ENCODE assay signal across 1 cellular context in genomic region chr1:55217226-55217996, GRCh38.
TF ChIP-seq lines count a peak whose summit lies in the region.

No MANE protein-coding gene starts in this region.

TF ChIP-seq in K562, 482 proteins besides CTCF, POLR2A, EP300 and RAD21 (continued from another document and continues in another):
- TF ChIP-seq, protein P1, sequence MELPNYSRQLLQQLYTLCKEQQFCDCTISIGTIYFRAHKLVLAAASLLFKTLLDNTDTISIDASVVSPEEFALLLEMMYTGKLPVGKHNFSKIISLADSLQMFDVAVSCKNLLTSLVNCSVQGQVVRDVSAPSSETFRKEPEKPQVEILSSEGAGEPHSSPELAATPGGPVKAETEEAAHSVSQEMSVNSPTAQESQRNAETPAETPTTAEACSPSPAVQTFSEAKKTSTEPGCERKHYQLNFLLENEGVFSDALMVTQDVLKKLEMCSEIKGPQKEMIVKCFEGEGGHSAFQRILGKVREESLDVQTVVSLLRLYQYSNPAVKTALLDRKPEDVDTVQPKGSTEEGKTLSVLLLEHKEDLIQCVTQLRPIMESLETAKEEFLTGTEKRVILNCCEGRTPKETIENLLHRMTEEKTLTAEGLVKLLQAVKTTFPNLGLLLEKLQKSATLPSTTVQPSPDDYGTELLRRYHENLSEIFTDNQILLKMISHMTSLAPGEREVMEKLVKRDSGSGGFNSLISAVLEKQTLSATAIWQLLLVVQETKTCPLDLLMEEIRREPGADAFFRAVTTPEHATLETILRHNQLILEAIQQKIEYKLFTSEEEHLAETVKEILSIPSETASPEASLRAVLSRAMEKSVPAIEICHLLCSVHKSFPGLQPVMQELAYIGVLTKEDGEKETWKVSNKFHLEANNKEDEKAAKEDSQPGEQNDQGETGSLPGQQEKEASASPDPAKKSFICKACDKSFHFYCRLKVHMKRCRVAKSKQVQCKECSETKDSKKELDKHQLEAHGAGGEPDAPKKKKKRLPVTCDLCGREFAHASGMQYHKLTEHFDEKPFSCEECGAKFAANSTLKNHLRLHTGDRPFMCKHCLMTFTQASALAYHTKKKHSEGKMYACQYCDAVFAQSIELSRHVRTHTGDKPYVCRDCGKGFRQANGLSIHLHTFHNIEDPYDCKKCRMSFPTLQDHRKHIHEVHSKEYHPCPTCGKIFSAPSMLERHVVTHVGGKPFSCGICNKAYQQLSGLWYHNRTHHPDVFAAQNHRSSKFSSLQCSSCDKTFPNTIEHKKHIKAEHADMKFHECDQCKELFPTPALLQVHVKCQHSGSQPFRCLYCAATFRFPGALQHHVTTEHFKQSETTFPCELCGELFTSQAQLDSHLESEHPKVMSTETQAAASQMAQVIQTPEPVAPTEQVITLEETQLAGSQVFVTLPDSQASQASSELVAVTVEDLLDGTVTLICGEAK (IDR thresholded peaks at IDR 0.05) = peak; percentile 59; the same call in 1 of the 2 replicates
- TF ChIP-seq, protein P1 (CRISPR knock-in tag; IDR thresholded peaks at IDR 0.05) = no peak
- TF ChIP-seq SMARCC2 (IDR thresholded peaks at IDR 0.05; ENCODE audit: low read depth) (peak; percentile 28; the same call in 1 of the 2 replicates), HOMEZ (CRISPR knock-in tag; IDR thresholded peaks at IDR 0.05) (no peak), HSF4 (CRISPR knock-in tag; IDR thresholded peaks at IDR 0.05; ENCODE audit: borderline replicate concordance) (no peak), ZNF280B (CRISPR knock-in tag; IDR thresholded peaks at IDR 0.05) (no peak), SIX5 (IDR thresholded peaks at IDR 0.05; ENCODE audit: borderline replicate concordance in 1 of 2, insufficient read depth in 1 of 2, low read depth in 1 of 2, low read length in 2 of 2) (no peak), MAFG (tag; conservative IDR thresholded peaks at IDR 0.05) (no peak), U2AF2 (optimal IDR thresholded peaks at IDR 0.05; ENCODE audit: low read depth, low read length) (no peak), NR1H2 (CRISPR knock-in tag; IDR thresholded peaks at IDR 0.05) (no peak), MCM2 (IDR thresholded peaks at IDR 0.05; ENCODE audit: low read depth) (no peak), RHOXF2B (CRISPR knock-in tag; conservative IDR thresholded peaks at IDR 0.05) (no peak), SAP30 (IDR thresholded peaks at IDR 0.05; ENCODE audit: borderline replicate concordance, insufficient read depth, low read depth, low read length, poor library complexity, severe bottlenecking) (no peak), NEUROD1 (IDR thresholded peaks at IDR 0.05; ENCODE audit: borderline replicate concordance, low read depth, low read length, partially characterized antibody) (no peak), POLR2H (tag; IDR thresholded peaks at IDR 0.05; ENCODE audit: low read depth) (peak; percentile 42; the same call in 1 of the 2 replicates), FOXK1 (CRISPR knock-in tag; IDR thresholded peaks at IDR 0.05; ENCODE audit: borderline replicate concordance) (no peak), ZKSCAN3 (CRISPR knock-in tag; IDR thresholded peaks at IDR 0.05) (no peak), SMARCA4 (IDR thresholded peaks at IDR 0.05) (peak; percentile 65), PHF21A (IDR thresholded peaks at IDR 0.05; ENCODE audit: borderline replicate concordance, low read depth) (no peak), TOE1 (IDR thresholded peaks at IDR 0.05; ENCODE audit: borderline replicate concordance) (0 out of 2 replicates have a peak, but pooled peaks have one; percentile 21), TOE1 (CRISPR knock-in tag; IDR thresholded peaks at IDR 0.05; ENCODE audit: borderline replicate concordance, low read depth) (no peak), ZNF57 (CRISPR knock-in tag; IDR thresholded peaks at IDR 0.05) (no peak), POLR3G (IDR thresholded peaks at IDR 0.05; ENCODE audit: extremely low read depth, insufficient read length, insufficient replicate concordance) (no peak), ZNF174 (CRISPR knock-in tag; IDR thresholded peaks at IDR 0.05) (no peak), TFAM (CRISPR knock-in tag; conservative IDR thresholded peaks at IDR 0.05) (no peak), TEAD1 (CRISPR knock-in tag; IDR thresholded peaks at IDR 0.05) (no peak), PCBP2 (IDR thresholded peaks at IDR 0.05; ENCODE audit: low read depth, low read length, poor library complexity, severe bottlenecking) (no peak), NR2C2 (CRISPR knock-in tag; IDR thresholded peaks at IDR 0.05) (no peak), NR2C2 (tag; IDR thresholded peaks at IDR 0.05) (no peak), ZFP30 (CRISPR knock-in tag; IDR thresholded peaks at IDR 0.05; ENCODE audit: borderline replicate concordance) (no peak)
- TF ChIP-seq, protein P2, sequence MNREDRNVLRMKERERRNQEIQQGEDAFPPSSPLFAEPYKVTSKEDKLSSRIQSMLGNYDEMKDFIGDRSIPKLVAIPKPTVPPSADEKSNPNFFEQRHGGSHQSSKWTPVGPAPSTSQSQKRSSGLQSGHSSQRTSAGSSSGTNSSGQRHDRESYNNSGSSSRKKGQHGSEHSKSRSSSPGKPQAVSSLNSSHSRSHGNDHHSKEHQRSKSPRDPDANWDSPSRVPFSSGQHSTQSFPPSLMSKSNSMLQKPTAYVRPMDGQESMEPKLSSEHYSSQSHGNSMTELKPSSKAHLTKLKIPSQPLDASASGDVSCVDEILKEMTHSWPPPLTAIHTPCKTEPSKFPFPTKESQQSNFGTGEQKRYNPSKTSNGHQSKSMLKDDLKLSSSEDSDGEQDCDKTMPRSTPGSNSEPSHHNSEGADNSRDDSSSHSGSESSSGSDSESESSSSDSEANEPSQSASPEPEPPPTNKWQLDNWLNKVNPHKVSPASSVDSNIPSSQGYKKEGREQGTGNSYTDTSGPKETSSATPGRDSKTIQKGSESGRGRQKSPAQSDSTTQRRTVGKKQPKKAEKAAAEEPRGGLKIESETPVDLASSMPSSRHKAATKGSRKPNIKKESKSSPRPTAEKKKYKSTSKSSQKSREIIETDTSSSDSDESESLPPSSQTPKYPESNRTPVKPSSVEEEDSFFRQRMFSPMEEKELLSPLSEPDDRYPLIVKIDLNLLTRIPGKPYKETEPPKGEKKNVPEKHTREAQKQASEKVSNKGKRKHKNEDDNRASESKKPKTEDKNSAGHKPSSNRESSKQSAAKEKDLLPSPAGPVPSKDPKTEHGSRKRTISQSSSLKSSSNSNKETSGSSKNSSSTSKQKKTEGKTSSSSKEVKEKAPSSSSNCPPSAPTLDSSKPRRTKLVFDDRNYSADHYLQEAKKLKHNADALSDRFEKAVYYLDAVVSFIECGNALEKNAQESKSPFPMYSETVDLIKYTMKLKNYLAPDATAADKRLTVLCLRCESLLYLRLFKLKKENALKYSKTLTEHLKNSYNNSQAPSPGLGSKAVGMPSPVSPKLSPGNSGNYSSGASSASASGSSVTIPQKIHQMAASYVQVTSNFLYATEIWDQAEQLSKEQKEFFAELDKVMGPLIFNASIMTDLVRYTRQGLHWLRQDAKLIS (CRISPR knock-in tag; IDR thresholded peaks at IDR 0.05) = no peak
- TF ChIP-seq, protein P3, sequence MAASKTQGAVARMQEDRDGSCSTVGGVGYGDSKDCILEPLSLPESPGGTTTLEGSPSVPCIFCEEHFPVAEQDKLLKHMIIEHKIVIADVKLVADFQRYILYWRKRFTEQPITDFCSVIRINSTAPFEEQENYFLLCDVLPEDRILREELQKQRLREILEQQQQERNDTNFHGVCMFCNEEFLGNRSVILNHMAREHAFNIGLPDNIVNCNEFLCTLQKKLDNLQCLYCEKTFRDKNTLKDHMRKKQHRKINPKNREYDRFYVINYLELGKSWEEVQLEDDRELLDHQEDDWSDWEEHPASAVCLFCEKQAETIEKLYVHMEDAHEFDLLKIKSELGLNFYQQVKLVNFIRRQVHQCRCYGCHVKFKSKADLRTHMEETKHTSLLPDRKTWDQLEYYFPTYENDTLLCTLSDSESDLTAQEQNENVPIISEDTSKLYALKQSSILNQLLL (CRISPR knock-in tag; IDR thresholded peaks at IDR 0.05; ENCODE audit: borderline replicate concordance) = no peak
- TF ChIP-seq, protein P4, sequence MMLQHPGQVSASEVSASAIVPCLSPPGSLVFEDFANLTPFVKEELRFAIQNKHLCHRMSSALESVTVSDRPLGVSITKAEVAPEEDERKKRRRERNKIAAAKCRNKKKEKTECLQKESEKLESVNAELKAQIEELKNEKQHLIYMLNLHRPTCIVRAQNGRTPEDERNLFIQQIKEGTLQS (IDR thresholded peaks at IDR 0.05) = no peak
- TF ChIP-seq, protein P4 (CRISPR knock-in tag; conservative IDR thresholded peaks at IDR 0.05) = 0 out of 2 replicates have a peak, but pooled peaks have one; percentile 27
- TF ChIP-seq, protein P5, sequence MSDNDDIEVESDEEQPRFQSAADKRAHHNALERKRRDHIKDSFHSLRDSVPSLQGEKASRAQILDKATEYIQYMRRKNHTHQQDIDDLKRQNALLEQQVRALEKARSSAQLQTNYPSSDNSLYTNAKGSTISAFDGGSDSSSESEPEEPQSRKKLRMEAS (CRISPR knock-in tag; IDR thresholded peaks at IDR 0.05) = no peak
- TF ChIP-seq, protein P6, sequence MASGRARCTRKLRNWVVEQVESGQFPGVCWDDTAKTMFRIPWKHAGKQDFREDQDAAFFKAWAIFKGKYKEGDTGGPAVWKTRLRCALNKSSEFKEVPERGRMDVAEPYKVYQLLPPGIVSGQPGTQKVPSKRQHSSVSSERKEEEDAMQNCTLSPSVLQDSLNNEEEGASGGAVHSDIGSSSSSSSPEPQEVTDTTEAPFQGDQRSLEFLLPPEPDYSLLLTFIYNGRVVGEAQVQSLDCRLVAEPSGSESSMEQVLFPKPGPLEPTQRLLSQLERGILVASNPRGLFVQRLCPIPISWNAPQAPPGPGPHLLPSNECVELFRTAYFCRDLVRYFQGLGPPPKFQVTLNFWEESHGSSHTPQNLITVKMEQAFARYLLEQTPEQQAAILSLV (tag; IDR thresholded peaks at IDR 0.05) = no peak
- TF ChIP-seq, protein P7, sequence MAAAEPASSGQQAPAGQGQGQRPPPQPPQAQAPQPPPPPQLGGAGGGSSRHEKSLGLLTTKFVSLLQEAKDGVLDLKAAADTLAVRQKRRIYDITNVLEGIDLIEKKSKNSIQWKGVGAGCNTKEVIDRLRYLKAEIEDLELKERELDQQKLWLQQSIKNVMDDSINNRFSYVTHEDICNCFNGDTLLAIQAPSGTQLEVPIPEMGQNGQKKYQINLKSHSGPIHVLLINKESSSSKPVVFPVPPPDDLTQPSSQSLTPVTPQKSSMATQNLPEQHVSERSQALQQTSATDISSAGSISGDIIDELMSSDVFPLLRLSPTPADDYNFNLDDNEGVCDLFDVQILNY (CRISPR knock-in tag; IDR thresholded peaks at IDR 0.05) = no peak
- TF ChIP-seq, protein P8, sequence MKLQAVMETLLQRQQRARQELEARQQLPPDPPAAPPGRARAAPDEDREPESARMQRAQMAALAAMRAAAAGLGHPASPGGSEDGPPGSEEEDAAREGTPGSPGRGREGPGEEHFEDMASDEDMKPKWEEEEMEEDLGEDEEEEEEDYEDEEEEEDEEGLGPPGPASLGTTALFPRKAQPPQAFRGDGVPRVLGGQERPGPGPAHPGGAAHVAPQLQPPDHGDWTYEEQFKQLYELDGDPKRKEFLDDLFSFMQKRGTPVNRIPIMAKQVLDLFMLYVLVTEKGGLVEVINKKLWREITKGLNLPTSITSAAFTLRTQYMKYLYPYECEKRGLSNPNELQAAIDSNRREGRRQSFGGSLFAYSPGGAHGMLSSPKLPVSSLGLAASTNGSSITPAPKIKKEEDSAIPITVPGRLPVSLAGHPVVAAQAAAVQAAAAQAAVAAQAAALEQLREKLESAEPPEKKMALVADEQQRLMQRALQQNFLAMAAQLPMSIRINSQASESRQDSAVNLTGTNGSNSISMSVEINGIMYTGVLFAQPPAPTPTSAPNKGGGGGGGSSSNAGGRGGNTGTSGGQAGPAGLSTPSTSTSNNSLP (IDR thresholded peaks at IDR 0.05; ENCODE audit: borderline replicate concordance, low read depth, low read length) = no peak
